ENCODE assay signal across 1 cellular context in the genomic region with DNA sequence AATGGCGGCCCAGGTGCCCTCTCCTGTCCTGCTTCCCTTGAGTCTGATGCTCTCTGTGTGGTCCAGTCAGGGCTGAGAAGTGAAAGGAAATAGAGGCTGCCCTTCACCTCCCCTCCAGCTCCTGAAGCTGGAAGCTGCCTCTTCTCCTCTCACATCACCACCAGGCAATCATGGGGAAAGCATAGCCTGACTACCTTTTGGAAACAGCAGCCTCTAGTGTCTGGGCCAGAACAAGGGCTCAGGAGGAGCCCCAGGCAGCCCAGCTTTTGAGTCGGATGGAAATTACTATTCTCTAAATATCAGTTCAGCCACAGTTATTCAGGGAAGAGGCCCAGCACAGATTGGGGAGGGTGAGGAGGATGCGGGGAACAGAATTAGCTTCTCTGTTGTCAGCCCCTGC.
TF ChIP-seq lines count a peak whose summit lies in the region.

No MANE protein-coding gene starts in this region.

TF ChIP-seq in HepG2, 621 proteins besides CTCF, POLR2A, EP300 and RAD21:
- no peak for TF ChIP-seq U2AF1 (optimal IDR thresholded peaks at IDR 0.05; ENCODE audit: low read depth, low read length)
- TF ChIP-seq HDAC1 (CRISPR knock-in tag; IDR thresholded peaks at IDR 0.05) = no peak
- no peak for TF ChIP-seq SALL1 (CRISPR knock-in tag; IDR thresholded peaks at IDR 0.05)
- no peak for TF ChIP-seq PTBP1 (IDR thresholded peaks at IDR 0.05; ENCODE audit: low read depth, low read length, poor library complexity, severe bottlenecking)
- TF ChIP-seq ONECUT2 (CRISPR knock-in tag; IDR thresholded peaks at IDR 0.05) = no peak
- TF ChIP-seq ELF3 (CRISPR knock-in tag; IDR thresholded peaks at IDR 0.05) = no peak
- TF ChIP-seq NRL (CRISPR knock-in tag; IDR thresholded peaks at IDR 0.05; ENCODE audit: borderline replicate concordance) = no peak
- TF ChIP-seq FOXK1 (CRISPR knock-in tag; IDR thresholded peaks at IDR 0.05; ENCODE audit: borderline replicate concordance, low read depth) = no peak
